30 cellular contexts compared by ENCODE assay signal in genomic region chrX:73647212-73647611, GRCh38.
A peak's percentile ranks its signal among the peaks of the same experiment; 100 is the strongest.
DNase-seq lines count a peak whose midpoint lies in the region; ATAC-seq and TF ChIP-seq lines count a peak whose summit lies in the region.
"Had no signal": no experiment of that assay in that cellular context is flagged by ENCODE, and none has a peak within 500 bp of the region (broad histone marks: within the 10 kb centered on the region; RNA-seq: fewer than 3 reads in every experiment).

No MANE protein-coding gene starts in this region.

- H3K4me1 ChIP-seq in CD8-positive, alpha-beta T cell (ENCODE audit: insufficient read depth, low read length): no peaks in the 10 kb centered on the region
- no peaks in the 10 kb centered on the region for H3K4me1 ChIP-seq in uterus
- H3K4me1 ChIP-seq: gastrocnemius medialis, left ventricle myocardium inferior, suprapubic skin had no signal

- H3K4me3 Mint-ChIP-seq in CD8-positive, alpha-beta T cell: no peak overlapping the region
- H3K4me3 Mint-ChIP-seq: activated naive CD4-positive, alpha-beta T cell treated with anti-CD3 and anti-CD28 coated beads, Interleukin-2, amount 50 U/mL, for 24 hours; B cell; dendritic cell treated with granulocyte-macrophage colony-stimulating factor and Interleukin-4, amounts not matched to agents 40 ng/mL and 50 ng/mL, for 4 days; natural killer cell treated with Interleukin-12 subunit alpha and Interleukin-12 subunit beta and Interleukin-15 and Interleukin-18, amount 100 ng/mL, for 72 hours; stimulated activated naive B cell treated with anti-CD40 and anti-IgM and Interleukin-4, amounts not matched to agents 10 μg/mL and 1 μg/mL and 100 μg/mL, for 72 hours; T-helper 2 cell treated with Interferon-gamma antibody and Interleukin-4, amounts not matched to agents 5 μg/mL and 100 μg/mL, for 36 hours; WTC11 had no signal

- no peak overlapping the region for H3K4me3 ChIP-seq in CD8-positive, alpha-beta T cell (ENCODE audit: low read depth, low read length)
- no peak overlapping the region for H3K4me3 ChIP-seq in uterus
- H3K4me3 ChIP-seq: cardiac muscle cell, gastrocnemius medialis, left ventricle myocardium inferior, ovary, suprapubic skin had no signal

- no peaks in the 10 kb centered on the region for H3K4me1 Mint-ChIP-seq in CD8-positive, alpha-beta T cell (ENCODE audit: low read depth)
- H3K4me1 Mint-ChIP-seq: activated naive CD4-positive, alpha-beta T cell treated with anti-CD3 and anti-CD28 coated beads, Interleukin-2, amount 50 U/mL, for 24 hours; B cell; stimulated activated naive B cell treated with anti-CD40 and anti-IgM and Interleukin-4, amounts not matched to agents 10 μg/mL and 1 μg/mL and 100 μg/mL, for 72 hours; WTC11 had no signal

- TF ChIP-seq CTCF in CD8-positive, alpha-beta T cell (IDR thresholded peaks at IDR 0.05): no peak
- no peak for TF ChIP-seq CTCF in uterus (IDR thresholded peaks at IDR 0.05)

- H3K9me3 ChIP-seq in CD8-positive, alpha-beta T cell (ENCODE audit: low read length): no peaks in the 10 kb centered on the region
- H3K9me3 ChIP-seq in uterus: peaks cover 0 to 6% of the 10 kb centered on the region in 2 donors
- H3K9me3 ChIP-seq: ovary, suprapubic skin had no signal

- H3K36me3 Mint-ChIP-seq in CD8-positive, alpha-beta T cell: peaks cover 23% of the 10 kb centered on the region

- H3K27ac ChIP-seq in CD8-positive, alpha-beta T cell (ENCODE audit: low read depth, low read length): no peak overlapping the region
- H3K27ac ChIP-seq in uterus: no peak overlapping the region
- H3K27ac ChIP-seq: cardiac muscle cell, gastrocnemius medialis, left ventricle myocardium inferior, ovary, suprapubic skin had no signal

- no peaks in the 10 kb centered on the region for H3K36me3 ChIP-seq in CD8-positive, alpha-beta T cell (ENCODE audit: insufficient read depth, low read length)
- no peaks in the 10 kb centered on the region for H3K36me3 ChIP-seq in uterus
- H3K36me3 ChIP-seq: cardiac muscle cell, gastrocnemius medialis, ovary, suprapubic skin had no signal

- intact Hi-C loops in CD8-positive, alpha-beta T cell (cut with DNase I, micrococcal nuclease): no loop called here
- intact Hi-C loops in uterus (cut with DNase I; ENCODE audit: low total_unique reads): no loop called here

- no peaks in the 10 kb centered on the region for H3K27me3 ChIP-seq in CD8-positive, alpha-beta T cell (ENCODE audit: insufficient read depth, low read length)
- peaks cover 0 to 6% of the 10 kb centered on the region in 2 donors for H3K27me3 ChIP-seq in uterus
- H3K27me3 ChIP-seq: cardiac muscle cell, ovary, suprapubic skin had no signal

- CTCF ChIA-PET in CD8-positive, alpha-beta T cell (lab: Charles Lee): no interaction called here

- no peak for TF ChIP-seq POLR2A in uterus (IDR thresholded peaks at IDR 0.05)

- peaks cover 8% of the 10 kb centered on the region for H3K9me3 Mint-ChIP-seq in CD8-positive, alpha-beta T cell
- H3K9me3 Mint-ChIP-seq: activated naive CD4-positive, alpha-beta T cell treated with anti-CD3 and anti-CD28 coated beads, Interleukin-2, amount 50 U/mL, for 24 hours had no signal

- peak; percentile 48 for ATAC-seq in GM18498 (IDR thresholded peaks at IDR 0.05; ENCODE audit: unreplicated experiment)
- peak; percentile 71 for ATAC-seq in GM19438 (IDR thresholded peaks at IDR 0.05; ENCODE audit: low read depth, unreplicated experiment)
- peak; percentile 51 for ATAC-seq in HG02678 (IDR thresholded peaks at IDR 0.05; ENCODE audit: unreplicated experiment)
- ATAC-seq in HG03460 (IDR thresholded peaks at IDR 0.05; ENCODE audit: unreplicated experiment): peak; percentile 59
- ATAC-seq in CD8-positive, alpha-beta T cell: no peak
- ATAC-seq: gastrocnemius medialis; natural killer cell treated with Interleukin-12 subunit alpha and Interleukin-12 subunit beta and Interleukin-15 and Interleukin-18, amount 100 ng/mL, for 72 hours; stimulated activated naive B cell treated with anti-CD40 and anti-IgM and Interleukin-4, amounts not matched to agents 10 μg/mL and 1 μg/mL and 100 μg/mL, for 72 hours; WTC11 had no signal

- no peaks in the 10 kb centered on the region for H3K27me3 Mint-ChIP-seq in CD8-positive, alpha-beta T cell (ENCODE audit: low read depth)
- H3K27me3 Mint-ChIP-seq: activated naive CD4-positive, alpha-beta T cell treated with anti-CD3 and anti-CD28 coated beads, Interleukin-2, amount 50 U/mL, for 24 hours; B cell; dendritic cell treated with granulocyte-macrophage colony-stimulating factor and Interleukin-4, amounts not matched to agents 40 ng/mL and 50 ng/mL, for 4 days; natural killer cell treated with Interleukin-12 subunit alpha and Interleukin-12 subunit beta and Interleukin-15 and Interleukin-18, amount 100 ng/mL, for 72 hours; stimulated activated naive B cell treated with anti-CD40 and anti-IgM and Interleukin-4, amounts not matched to agents 10 μg/mL and 1 μg/mL and 100 μg/mL, for 72 hours had no signal

- no peak overlapping the region for H3K27ac Mint-ChIP-seq in CD8-positive, alpha-beta T cell
- H3K27ac Mint-ChIP-seq: activated naive CD4-positive, alpha-beta T cell treated with anti-CD3 and anti-CD28 coated beads, Interleukin-2, amount 50 U/mL, for 24 hours; B cell; dendritic cell treated with granulocyte-macrophage colony-stimulating factor and Interleukin-4, amounts not matched to agents 40 ng/mL and 50 ng/mL, for 4 days; natural killer cell treated with Interleukin-12 subunit alpha and Interleukin-12 subunit beta and Interleukin-15 and Interleukin-18, amount 100 ng/mL, for 72 hours; stimulated activated naive B cell treated with anti-CD40 and anti-IgM and Interleukin-4, amounts not matched to agents 10 μg/mL and 1 μg/mL and 100 μg/mL, for 72 hours; T-helper 2 cell treated with Interferon-gamma antibody and Interleukin-4, amounts not matched to agents 5 μg/mL and 100 μg/mL, for 36 hours; WTC11 had no signal

- POLR2A ChIA-PET in CD8-positive, alpha-beta T cell (lab: Charles Lee): no interaction called here

- no peak for DNase-seq in CD8-positive, alpha-beta T cell
- DNase-seq in anterior cingulate cortex (lab: John Stamatoyannopoulos, UW): no peak
- DNase-seq in uterus: no peak
- no peak for DNase-seq in DMS53 treated with DMSO at 0.1 percent for 48 hours (lab: John Stamatoyannopoulos, UW; ENCODE audit: unreplicated experiment)
- DNase-seq: activated CD4-positive, alpha-beta T cell treated with anti-CD3 and anti-CD28 coated beads, Interleukin-2, amount 50 U/mL, for 1 hour; aorta; COR-L47; DMS79 treated with DMSO at 0.1 percent for 48 hours; gastrocnemius medialis; left ventricle myocardium inferior; NCI-H1417; NCI-H2081; NCI-H446; NCI-H82; ovary; retina; stimulated activated CD4-positive, alpha-beta T cell treated with anti-CD3 and anti-CD28 coated beads, Interleukin-4, amount 100 ng/mL, for 1 hour; stimulated activated naive B cell treated with anti-CD40 and anti-IgM and Interleukin-4, amounts not matched to agents 10 μg/mL and 1 μg/mL and 100 μg/mL, for 72 hours had no signal
